9 cellular contexts compared by ENCODE assay signal in genomic region chr21:16308269-16308668, GRCh38.
A peak's percentile ranks its signal among the peaks of the same experiment; 100 is the strongest.
DNase-seq lines count a peak whose midpoint lies in the region; ATAC-seq and TF ChIP-seq lines count a peak whose summit lies in the region.
"Had no signal": no experiment of that assay in that cellular context is flagged by ENCODE, and none has a peak within 500 bp of the region (broad histone marks: within the 10 kb centered on the region; RNA-seq: fewer than 3 reads in every experiment).

No MANE protein-coding gene starts in this region.

- H3K4me1 ChIP-seq in muscle layer of duodenum (ENCODE audit: control insufficient read depth in 1 of 2, insufficient read depth in 2 of 2, low read length in 2 of 2), result peaks cover 0 to 4% of the 10 kb centered on the region in 2 donors

- H3K36me3 Mint-ChIP-seq in brain, result no peaks in the 10 kb centered on the region
- H3K36me3 Mint-ChIP-seq: activated naive CD4-positive, alpha-beta T cell treated with anti-CD3 and anti-CD28 coated beads, Interleukin-2, amount 10 ng/mL, durations not matched to agents 7 days and 5 days had no signal

- no peaks in the 10 kb centered on the region for H3K27me3 ChIP-seq in muscle layer of duodenum (ENCODE audit: low read depth, low read length)

- H3K4me3 ChIP-seq in muscle layer of duodenum (ENCODE audit: low read depth in 1 of 2, low read length in 2 of 2), result peak overlapping the region; percentile 26 to 44

- no peaks in the 10 kb centered on the region for H3K9me3 ChIP-seq in muscle layer of duodenum (ENCODE audit: control insufficient read depth in 1 of 2, low read length in 2 of 2)

- peak overlapping the region; percentile 26 for H3K27ac ChIP-seq in muscle layer of duodenum (ENCODE audit: low read length)

- H3K4me1 Mint-ChIP-seq in brain, result peaks cover 93% of the 10 kb centered on the region

- peak; percentile 68 for ATAC-seq in HG03039 (IDR thresholded peaks at IDR 0.05; ENCODE audit: unreplicated experiment)

- no peaks in the 10 kb centered on the region for H3K36me3 ChIP-seq in muscle layer of duodenum (ENCODE audit: control insufficient read depth in 1 of 2, insufficient read depth in 2 of 2, low read length in 2 of 2)

- no peak for TF ChIP-seq CTCF in brain (conservative IDR thresholded peaks at IDR 0.05)

- no peaks in the 10 kb centered on the region for H3K9me3 Mint-ChIP-seq in brain
- H3K9me3 Mint-ChIP-seq: activated naive CD4-positive, alpha-beta T cell treated with anti-CD3 and anti-CD28 coated beads, Interleukin-2, amount 10 ng/mL, durations not matched to agents 7 days and 5 days had no signal

- DNase-seq in DMS79 (lab: John Stamatoyannopoulos, UW), result peak; percentile 13
- DNase-seq in DMS153 (lab: John Stamatoyannopoulos, UW), result no peak
- DNase-seq in NCI-H510A treated with DMSO at 0.1 percent for 48 hours (lab: John Stamatoyannopoulos, UW), result no peak
- no peak for DNase-seq in SIG-M5 treated with dmso at 0.1 percent for 504 hours (lab: John Stamatoyannopoulos, UW; ENCODE audit: unreplicated experiment)
- DNase-seq in ecto neural progenitor cell (ENCODE audit: low spot score), result no peak
- DNase-seq: activated naive CD4-positive, alpha-beta T cell treated with anti-CD3 and anti-CD28 coated beads, Interleukin-2, amount 10 ng/mL, durations not matched to agents 7 days and 5 days had no signal

- H3K27me3 Mint-ChIP-seq in brain, result no peaks in the 10 kb centered on the region
- H3K27me3 Mint-ChIP-seq: activated naive CD4-positive, alpha-beta T cell treated with anti-CD3 and anti-CD28 coated beads, Interleukin-2, amount 10 ng/mL, durations not matched to agents 7 days and 5 days had no signal

- peak overlapping the region; percentile 79 to 100 (median 97) for H3K27ac Mint-ChIP-seq in brain
- H3K27ac Mint-ChIP-seq: activated naive CD4-positive, alpha-beta T cell treated with anti-CD3 and anti-CD28 coated beads, Interleukin-2, amount 10 ng/mL, durations not matched to agents 7 days and 5 days had no signal

- H3K4me3 Mint-ChIP-seq in brain, result peak overlapping the region; percentile 78 to 93 (median 89)
- H3K4me3 Mint-ChIP-seq: activated naive CD4-positive, alpha-beta T cell treated with anti-CD3 and anti-CD28 coated beads, Interleukin-2, amount 10 ng/mL, durations not matched to agents 7 days and 5 days had no signal
